In genomic region chr20:32672982-32673727, GRCh38 we compare ENCODE assay signal across 9 cellular contexts. TPM values are rescaled to one million over a fixed set of nuclear protein-coding genes. Genes with fewer than 3 reads are reported as not detected.
A peak's percentile ranks its signal among the peaks of the same experiment; 100 is the strongest.
DNase-seq lines count a peak whose midpoint lies in the region; ATAC-seq and TF ChIP-seq lines count a peak whose summit lies in the region.
"Had no signal": no experiment of that assay in that cellular context is flagged by ENCODE, and none has a peak within 500 bp of the region (broad histone marks: within the 10 kb centered on the region; RNA-seq: fewer than 3 reads in every experiment).

No MANE protein-coding gene starts in this region.

- H3K27me3 Mint-ChIP-seq in activated naive CD8-positive, alpha-beta T cell treated with anti-CD3 and anti-CD28 coated beads for 36 hours, result no peaks in the 10 kb centered on the region

- no peaks in the 10 kb centered on the region for H3K36me3 Mint-ChIP-seq in activated naive CD8-positive, alpha-beta T cell treated with anti-CD3 and anti-CD28 coated beads for 36 hours

- H3K4me3 Mint-ChIP-seq in activated naive CD8-positive, alpha-beta T cell treated with anti-CD3 and anti-CD28 coated beads for 36 hours, result peak overlapping the region; percentile 53

- H3K9me3 Mint-ChIP-seq in activated naive CD8-positive, alpha-beta T cell treated with anti-CD3 and anti-CD28 coated beads for 36 hours, result no peaks in the 10 kb centered on the region

- peaks cover 16% of the 10 kb centered on the region for H3K4me1 Mint-ChIP-seq in activated naive CD8-positive, alpha-beta T cell treated with anti-CD3 and anti-CD28 coated beads for 36 hours

- ATAC-seq in GM21447 (IDR thresholded peaks at IDR 0.05; ENCODE audit: unreplicated experiment) (peak; percentile 59), HG02763 (IDR thresholded peaks at IDR 0.05; ENCODE audit: unreplicated experiment) (no peak)

- peak; percentile 19 for DNase-seq in NCI-H69 (lab: John Stamatoyannopoulos, UW)
- peak; percentile 53 for DNase-seq in activated naive CD8-positive, alpha-beta T cell treated with anti-CD3 and anti-CD28 coated beads for 36 hours
- DNase-seq in stimulated activated CD8-positive, alpha-beta memory T cell treated with anti-CD3 and anti-CD28 coated beads, Interleukin-7, amount 100 ng/mL, for 48 hours (ENCODE audit: extremely low read depth in 1 of 2, low read depth in 1 of 2), result peak; percentile 21 to 22
- DNase-seq in iPS-NIHi11 (ENCODE audit: low spot score), result no peak
- DNase-seq in NCI-H2227 (lab: John Stamatoyannopoulos, UW; ENCODE audit: unreplicated experiment), result no peak

- peak overlapping the region; percentile 88 for H3K27ac Mint-ChIP-seq in activated naive CD8-positive, alpha-beta T cell treated with anti-CD3 and anti-CD28 coated beads for 36 hours

- peak; percentile 33 for TF ChIP-seq POLR2A in GM10847 (IDR thresholded peaks at IDR 0.05; ENCODE audit: extremely low read depth, insufficient read length)

RNA-seq across cellular contexts. Expression of gene C20orf203, which starts 0.6 kb away (rescaled TPM):
- total RNA-seq in activated naive CD8-positive, alpha-beta T cell treated with anti-CD3 and anti-CD28 coated beads for 36 hours, result under 1 TPM in 1 of 2 experiments, not detected in 1; 0.04 TPM
- total RNA-seq: endothelial cell of umbilical vein had no signal

Comparison
In these comparisons a context has a peak if more than half of its experiments do, and no peak if none do; other contexts are left out.
1. DNase-seq: peak in NCI-H69 (single experiment), activated naive CD8-positive, alpha-beta T cell treated with anti-CD3 and anti-CD28 coated beads for 36 hours (single experiment) and stimulated activated CD8-positive, alpha-beta memory T cell treated with anti-CD3 and anti-CD28 coated beads, Interleukin-7, amount 100 ng/mL, for 48 hours (2 of 2); none in iPS-NIHi11 (single experiment) and NCI-H2227 (single experiment).